28 cellular contexts compared by ENCODE assay signal in genomic region chr6:87279051-87279595, GRCh38. TPM values are rescaled to one million over a fixed set of nuclear protein-coding genes. Genes with fewer than 3 reads are reported as not detected.
"Had no signal": no experiment of that assay in that cellular context is flagged by ENCODE, and none has a peak within 500 bp of the region (broad histone marks: within the 10 kb centered on the region; RNA-seq: fewer than 3 reads in every experiment).

No MANE protein-coding gene starts in this region.

- H3K27ac ChIP-seq: brain microvascular endothelial cell, cardiac muscle cell, Peyer's patch, RWPE1, SJCRH30 had no signal

- H3K27me3 Mint-ChIP-seq: activated naive CD8-positive, alpha-beta T cell treated with anti-CD3 and anti-CD28 coated beads for 36 hours; activated T-cell treated with anti-CD3 and anti-CD28 coated beads, Interleukin-2, amount 50 U/mL, for 24 hours had no signal

- H3K27ac Mint-ChIP-seq: activated CD8-positive, alpha-beta memory T cell treated with anti-CD3 and anti-CD28 coated beads, Interleukin-2, amount 10 ng/mL, durations not matched to agents 7 days and 5 days; activated naive CD4-positive, alpha-beta T cell treated with anti-CD3 and anti-CD28 coated beads, Interleukin-2, amount 10 ng/mL, durations not matched to agents 7 days and 5 days; activated naive CD8-positive, alpha-beta T cell treated with anti-CD3 and anti-CD28 coated beads for 36 hours; activated T-cell treated with anti-CD3 and anti-CD28 coated beads, Interleukin-2, amount 50 U/mL, for 24 hours; T-helper 1 cell treated with Interleukin-12 subunit alpha and Interleukin-12 subunit beta and Interleukin-4 antibody, amounts not matched to agents 30 μg/mL and 1 μg/mL, for 36 hours; WTC11 had no signal

- H3K4me1 Mint-ChIP-seq: activated CD8-positive, alpha-beta memory T cell treated with anti-CD3 and anti-CD28 coated beads, Interleukin-2, amount 10 ng/mL, durations not matched to agents 7 days and 5 days; WTC11 had no signal

- H3K36me3 ChIP-seq: brain microvascular endothelial cell, cardiac muscle cell, Peyer's patch, SJCRH30 had no signal

- H3K4me3 ChIP-seq: cardiac muscle cell, Peyer's patch, SJCRH30 had no signal

- ATAC-seq: activated CD8-positive, alpha-beta memory T cell treated with anti-CD3 and anti-CD28 coated beads, Interleukin-2, amount 10 ng/mL, durations not matched to agents 7 days and 5 days; SK-N-SH treated with all-trans-retinoic acid at 6 μM for 48 hours; WTC11 had no signal

- DNase-seq: activated CD4-positive, alpha-beta T cell treated with anti-CD3 and anti-CD28 coated beads for 48 hours; activated CD4-positive, alpha-beta T cell treated with anti-CD3 and anti-CD28 coated beads, Interleukin-2, amount 50 U/mL, for 48 hours; activated CD4-positive, CD25-positive, alpha-beta regulatory T cell treated with anti-CD3 and anti-CD28 coated beads, Interleukin-2, amount 50 U/mL, for 72 hours; activated CD8-positive, alpha-beta memory T cell treated with anti-CD3 and anti-CD28 coated beads, Interleukin-2, amount 10 ng/mL, durations not matched to agents 7 days and 5 days; activated gamma-delta T cell treated with Interleukin-2 at 50 U/mL for 16 hours; activated naive CD4-positive, alpha-beta T cell treated with anti-CD3 and anti-CD28 coated beads, Interleukin-2, amount 10 ng/mL, durations not matched to agents 7 days and 5 days; activated naive CD8-positive, alpha-beta T cell treated with anti-CD3 and anti-CD28 coated beads for 36 hours; activated T-cell treated with anti-CD3 and anti-CD28 coated beads, Interleukin-2, amount 50 U/mL, for 24 hours; brain microvascular endothelial cell; cerebellar nuclear complex; Kasumi-1; NCI-H1105 treated with DMSO at 0.1 percent for 48 hours; NCI-H1436 treated with DMSO at 0.1 percent for 48 hours; NCI-H187; NCI-H2081 treated with DMSO at 0.1 percent for 48 hours; NCI-H446; NCI-H524; Peyer's patch; Right ventricle myocardium superior; SJCRH30; SW 1271; T-helper 9 cell had no signal

- H3K36me3 Mint-ChIP-seq: activated CD8-positive, alpha-beta memory T cell treated with anti-CD3 and anti-CD28 coated beads, Interleukin-2, amount 10 ng/mL, durations not matched to agents 7 days and 5 days; activated naive CD4-positive, alpha-beta T cell treated with anti-CD3 and anti-CD28 coated beads, Interleukin-2, amount 10 ng/mL, durations not matched to agents 7 days and 5 days; activated naive CD8-positive, alpha-beta T cell treated with anti-CD3 and anti-CD28 coated beads for 36 hours; WTC11 had no signal

- H3K4me3 Mint-ChIP-seq: activated CD8-positive, alpha-beta memory T cell treated with anti-CD3 and anti-CD28 coated beads, Interleukin-2, amount 10 ng/mL, durations not matched to agents 7 days and 5 days; activated naive CD4-positive, alpha-beta T cell treated with anti-CD3 and anti-CD28 coated beads, Interleukin-2, amount 10 ng/mL, durations not matched to agents 7 days and 5 days; activated naive CD8-positive, alpha-beta T cell treated with anti-CD3 and anti-CD28 coated beads for 36 hours; activated T-cell treated with anti-CD3 and anti-CD28 coated beads, Interleukin-2, amount 50 U/mL, for 24 hours; T-helper 1 cell treated with Interleukin-12 subunit alpha and Interleukin-12 subunit beta and Interleukin-4 antibody, amounts not matched to agents 30 μg/mL and 1 μg/mL, for 36 hours; WTC11 had no signal

- H3K27me3 ChIP-seq: brain microvascular endothelial cell, cardiac muscle cell, Peyer's patch, SJCRH30 had no signal

- H3K9me3 Mint-ChIP-seq: activated naive CD4-positive, alpha-beta T cell treated with anti-CD3 and anti-CD28 coated beads, Interleukin-2, amount 10 ng/mL, durations not matched to agents 7 days and 5 days; activated naive CD8-positive, alpha-beta T cell treated with anti-CD3 and anti-CD28 coated beads for 36 hours; activated T-cell treated with anti-CD3 and anti-CD28 coated beads, Interleukin-2, amount 50 U/mL, for 24 hours; T-helper 1 cell treated with Interleukin-12 subunit alpha and Interleukin-12 subunit beta and Interleukin-4 antibody, amounts not matched to agents 30 μg/mL and 1 μg/mL, for 36 hours; WTC11 had no signal

- H3K9me3 ChIP-seq: Peyer's patch, SJCRH30 had no signal

- H3K4me1 ChIP-seq: Peyer's patch, SJCRH30 had no signal

RNA-seq across cellular contexts. Expression of gene GJB7, which starts 50.0 kb away (rescaled TPM):
- total RNA-seq: activated CD8-positive, alpha-beta memory T cell treated with anti-CD3 and anti-CD28 coated beads, Interleukin-2, amount 10 ng/mL, durations not matched to agents 7 days and 5 days; activated naive CD8-positive, alpha-beta T cell treated with anti-CD3 and anti-CD28 coated beads for 36 hours; cardiac muscle cell; Peyer's patch; Right ventricle myocardium superior; SJCRH30 had no signal
- polyA plus RNA-seq: adipose tissue, cardiac muscle cell had no signal
